Comparison of ENCODE assay signal across 15 cellular contexts in the genomic region with DNA sequence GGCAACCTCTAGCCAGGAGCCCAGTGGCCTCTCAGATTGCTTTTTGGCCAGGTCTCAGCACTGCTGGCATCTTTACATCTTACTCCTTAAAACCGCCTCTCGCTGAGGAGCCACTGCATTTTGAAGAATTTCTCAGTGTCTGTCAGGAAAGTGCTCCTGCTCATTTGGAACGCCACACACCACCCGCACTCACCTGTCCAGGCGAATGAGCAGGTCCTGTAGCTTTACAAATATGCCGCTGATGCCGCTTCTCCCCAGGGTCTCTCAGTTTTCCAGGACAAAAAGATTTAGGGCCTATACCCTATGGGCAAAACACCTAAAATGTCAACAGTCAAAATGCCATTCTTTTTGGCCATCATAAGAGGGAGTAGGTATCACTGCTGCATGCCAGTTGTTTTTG.
"Had no signal": no experiment of that assay in that cellular context is flagged by ENCODE, and none has a peak within 500 bp of the region (broad histone marks: within the 10 kb centered on the region; RNA-seq: fewer than 3 reads in every experiment).

No MANE protein-coding gene starts in this region.

- H3K4me3 Mint-ChIP-seq: activated naive CD4-positive, alpha-beta T cell treated with anti-CD3 and anti-CD28 coated beads, Interleukin-2, amount 10 ng/mL, durations not matched to agents 7 days and 5 days had no signal

- H3K36me3 Mint-ChIP-seq: activated naive CD4-positive, alpha-beta T cell treated with anti-CD3 and anti-CD28 coated beads, Interleukin-2, amount 10 ng/mL, durations not matched to agents 7 days and 5 days had no signal

- H3K9me3 Mint-ChIP-seq: activated naive CD4-positive, alpha-beta T cell treated with anti-CD3 and anti-CD28 coated beads, Interleukin-2, amount 10 ng/mL, durations not matched to agents 7 days and 5 days had no signal

- DNase-seq: activated CD4-positive, alpha-beta T cell treated with anti-CD3 and anti-CD28 coated beads, Interleukin-2, amount 50 U/mL, for 1 hour; activated effector memory CD4-positive, alpha-beta T cell treated with Interleukin-2 at 50 U/mL for 16 hours; activated naive CD4-positive, alpha-beta T cell treated with anti-CD3 and anti-CD28 coated beads, Interleukin-2, amount 10 ng/mL, durations not matched to agents 7 days and 5 days; activated T-cell treated with anti-CD3 and anti-CD28 coated beads, Interleukin-2, amount 50 U/mL, for 48 hours; aorta; cortex of kidney; left colon; stimulated activated CD8-positive, alpha-beta memory T cell treated with anti-CD3 and anti-CD28 coated beads, Interleukin-4, amount 100 ng/mL, for 48 hours; stimulated activated naive CD8-positive, alpha-beta T cell treated with anti-CD3 and anti-CD28 coated beads, Interleukin-15, Interleukin-2, amounts not matched to agents 100 U/mL and 50 U/mL, for 24 hours; substantia nigra; T-helper 1 cell; T-helper 9 cell had no signal

- H3K27me3 ChIP-seq: esophagus muscularis mucosa, tibial nerve had no signal

- H3K4me3 ChIP-seq: esophagus muscularis mucosa, tibial nerve had no signal

- H3K27ac Mint-ChIP-seq: activated naive CD4-positive, alpha-beta T cell treated with anti-CD3 and anti-CD28 coated beads, Interleukin-2, amount 10 ng/mL, durations not matched to agents 7 days and 5 days; progenitor cell of endocrine pancreas had no signal

- H3K9me3 ChIP-seq: esophagus muscularis mucosa, tibial nerve had no signal
